9 cellular contexts compared by ENCODE assay signal in the genomic region with DNA sequence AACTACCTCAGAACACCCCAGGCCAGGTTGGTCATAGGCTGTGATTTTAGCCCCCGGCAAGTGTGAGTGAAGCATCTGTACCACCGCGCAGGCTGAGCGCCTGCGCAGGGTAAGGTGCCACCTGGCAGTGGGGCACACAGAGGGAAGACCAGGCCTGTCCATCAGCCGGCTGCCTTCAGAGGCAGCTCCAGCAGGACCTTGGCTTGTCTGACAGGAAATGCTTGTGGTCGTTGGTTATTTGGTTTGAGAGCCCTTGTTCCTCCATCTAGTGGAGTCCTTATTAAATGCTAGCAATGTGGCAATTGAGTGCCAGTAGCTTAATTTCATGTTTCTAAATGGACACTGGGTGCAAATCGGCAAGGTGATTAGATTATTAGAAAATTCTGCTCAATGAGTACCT. TPM values are rescaled to one million over a fixed set of nuclear protein-coding genes. Genes with fewer than 3 reads are reported as not detected.
DNase-seq lines count a peak whose midpoint lies in the region; ATAC-seq and TF ChIP-seq lines count a peak whose summit lies in the region.
"Had no signal": no experiment of that assay in that cellular context is flagged by ENCODE, and none has a peak within 500 bp of the region (broad histone marks: within the 10 kb centered on the region; RNA-seq: fewer than 3 reads in every experiment).

No MANE protein-coding gene starts in this region.

- H3K4me3 ChIP-seq in endodermal cell (ENCODE audit: low read length) (no peak overlapping the region), upper lobe of left lung (no peak overlapping the region), left ventricle myocardium inferior (no peak overlapping the region)

- 93 to 95% methylated on average over 8 of the region's 8 CpGs for WGBS in endodermal cell (ENCODE audit: insufficient coverage in 1 of 2, insufficient read length in 1 of 2), 2 experiments
- WGBS in upper lobe of left lung, 2 donors = 33 to 43% methylated on average over 7 to 8 of the region's 8 CpGs

- H3K9me3 ChIP-seq in endodermal cell (ENCODE audit: control insufficient read depth, low read length) (no peaks in the 10 kb centered on the region), upper lobe of left lung (no peaks in the 10 kb centered on the region), left ventricle myocardium inferior (replicated peaks) (no peaks in the 10 kb centered on the region)

- H3K36me3 ChIP-seq in endodermal cell (ENCODE audit: control insufficient read depth, insufficient read depth, low read length) (peaks cover 79% of the 10 kb centered on the region), upper lobe of left lung (peaks cover 0 to 27% (median 5%) of the 10 kb centered on the region in 4 donors), left ventricle myocardium inferior (peaks cover 11% of the 10 kb centered on the region)

- no peak overlapping the region for H3K4me3 Mint-ChIP-seq in activated naive CD4-positive, alpha-beta T cell treated with anti-CD3 and anti-CD28 coated beads, Interleukin-2, amount 50 U/mL, for 24 hours
- no peak overlapping the region for H3K4me3 Mint-ChIP-seq in endodermal cell
- H3K4me3 Mint-ChIP-seq: T-helper 1 cell treated with Interleukin-12 subunit alpha and Interleukin-12 subunit beta and Interleukin-4 antibody, amounts not matched to agents 30 μg/mL and 1 μg/mL, for 36 hours had no signal

- H3K27ac ChIP-seq in endodermal cell (ENCODE audit: low read depth, low read length) (no peak overlapping the region), upper lobe of left lung (peak overlapping the region in 2 of 4 donors; percentile 41 to 48), left ventricle myocardium inferior (replicated peaks) (no peak overlapping the region)

- TF ChIP-seq CTCF in endodermal cell (conservative IDR thresholded peaks at IDR 0.05) (no peak), upper lobe of left lung (IDR thresholded peaks at IDR 0.05) (peak in 3 of 6 experiments; percentile 15 to 39 (median 29)), left ventricle myocardium inferior (IDR thresholded peaks at IDR 0.05; ENCODE audit: borderline replicate concordance) (no peak)

- DNase-seq in activated naive CD4-positive, alpha-beta T cell treated with Interleukin-2 at 50 U/mL for 16 hours = no peak
- DNase-seq in NCI-H510A (lab: John Stamatoyannopoulos, UW) (peak; percentile 55), endodermal cell (peak; percentile 34), upper lobe of left lung (peak; percentile 66 to 81), SKM-1 (lab: John Stamatoyannopoulos, UW; ENCODE audit: unreplicated experiment) (no peak), left ventricle myocardium inferior (no peak)

- ATAC-seq in upper lobe of left lung (ENCODE audit: low FRiP score in 2 of 2) (peak; percentile 37 to 73), HG02970 (IDR thresholded peaks at IDR 0.05; ENCODE audit: low FRiP score, unreplicated experiment) (no peak)

- peaks cover 2% of the 10 kb centered on the region for H3K36me3 Mint-ChIP-seq in activated naive CD4-positive, alpha-beta T cell treated with anti-CD3 and anti-CD28 coated beads, Interleukin-2, amount 50 U/mL, for 24 hours
- peaks cover 49% of the 10 kb centered on the region for H3K36me3 Mint-ChIP-seq in endodermal cell (ENCODE audit: low read depth)

- H3K27me3 Mint-ChIP-seq in activated naive CD4-positive, alpha-beta T cell treated with anti-CD3 and anti-CD28 coated beads, Interleukin-2, amount 50 U/mL, for 24 hours = no peaks in the 10 kb centered on the region
- no peaks in the 10 kb centered on the region for H3K27me3 Mint-ChIP-seq in endodermal cell (ENCODE audit: insufficient read depth)

- H3K4me1 ChIP-seq in endodermal cell (ENCODE audit: control insufficient read depth, insufficient read depth, low read length) (no peaks in the 10 kb centered on the region), upper lobe of left lung (peaks cover 26 to 79% (median 51%) of the 10 kb centered on the region in 4 donors), left ventricle myocardium inferior (peaks cover 60% of the 10 kb centered on the region)

- TF ChIP-seq EP300 in upper lobe of left lung (IDR thresholded peaks at IDR 0.05) = peak in 1 of 4 donors; percentile 25

- no peaks in the 10 kb centered on the region for H3K9me3 Mint-ChIP-seq in activated naive CD4-positive, alpha-beta T cell treated with anti-CD3 and anti-CD28 coated beads, Interleukin-2, amount 50 U/mL, for 24 hours
- H3K9me3 Mint-ChIP-seq in endodermal cell = no peaks in the 10 kb centered on the region
- H3K9me3 Mint-ChIP-seq: T-helper 1 cell treated with Interleukin-12 subunit alpha and Interleukin-12 subunit beta and Interleukin-4 antibody, amounts not matched to agents 30 μg/mL and 1 μg/mL, for 36 hours had no signal

- H3K27ac Mint-ChIP-seq in activated naive CD4-positive, alpha-beta T cell treated with anti-CD3 and anti-CD28 coated beads, Interleukin-2, amount 50 U/mL, for 24 hours = peak overlapping the region; percentile 18
- H3K27ac Mint-ChIP-seq in endodermal cell = no peak overlapping the region
- H3K27ac Mint-ChIP-seq: T-helper 1 cell treated with Interleukin-12 subunit alpha and Interleukin-12 subunit beta and Interleukin-4 antibody, amounts not matched to agents 30 μg/mL and 1 μg/mL, for 36 hours had no signal

- H3K27me3 ChIP-seq in endodermal cell (ENCODE audit: control insufficient read depth, insufficient read depth, low read length, poor library complexity, severe bottlenecking) (no peaks in the 10 kb centered on the region), upper lobe of left lung (no peaks in the 10 kb centered on the region), left ventricle myocardium inferior (ENCODE audit: low read depth) (no peaks in the 10 kb centered on the region)

- no peak overlapping the region for H3K9ac ChIP-seq in endodermal cell (ENCODE audit: extremely low read depth, low read length, poor library complexity, severe bottlenecking)

- no peak for TF ChIP-seq POLR2A in upper lobe of left lung (IDR thresholded peaks at IDR 0.05)

- H3K4me1 Mint-ChIP-seq in activated naive CD4-positive, alpha-beta T cell treated with anti-CD3 and anti-CD28 coated beads, Interleukin-2, amount 50 U/mL, for 24 hours = peaks cover 53% of the 10 kb centered on the region
- peaks cover 29% of the 10 kb centered on the region for H3K4me1 Mint-ChIP-seq in endodermal cell

- intact Hi-C loops in left ventricle myocardium inferior (cut with micrococcal nuclease) = no loop called here

RNA-seq across cellular contexts. Expression of a gene that starts 27.5 kb away (rescaled TPM):
- total RNA-seq in endodermal cell (100 to 1,000 TPM; 234 to 263 TPM), upper lobe of left lung (100 to 1,000 TPM in 2 of 6 donors, 10 to 100 TPM in 4; 81.5 to 275 (median 96.6) TPM), left ventricle myocardium inferior (24.5 TPM)
- 114 TPM for polyA plus RNA-seq in endodermal cell (2013, experiment 1 of 2)
- polyA plus RNA-seq in endodermal cell (2013, experiment 2 of 2) = 95.7 TPM

RNA-seq across cellular contexts. Expression of a gene that starts 39.8 kb away (rescaled TPM):
- total RNA-seq in endodermal cell (100 to 1,000 TPM in 1 of 2 donors, 10 to 100 TPM in 1; 94.8 to 103 TPM), upper lobe of left lung (10 to 100 TPM; 35.6 to 70.4 (median 52.4) TPM), left ventricle myocardium inferior (44.7 TPM)
- 84.2 TPM for polyA plus RNA-seq in endodermal cell (2013, experiment 1 of 2)
- polyA plus RNA-seq in endodermal cell (2013, experiment 2 of 2) = 82.6 TPM

RNA-seq across cellular contexts. Expression of a gene that starts 44.4 kb away (rescaled TPM):
- total RNA-seq in endodermal cell = not detected
- polyA plus RNA-seq in endodermal cell (2013, experiment 1 of 2) = not detected
- not detected for polyA plus RNA-seq in endodermal cell (2013, experiment 2 of 2)
- total RNA-seq in upper lobe of left lung = not detected
- total RNA-seq in left ventricle myocardium inferior = not detected

Comparison
In these comparisons a context has a peak if more than half of its experiments do, and no peak if none do; other contexts are left out.
1. DNase-seq: peak in NCI-H510A (single experiment), endodermal cell (single experiment) and upper lobe of left lung (2 of 2); none in activated naive CD4-positive, alpha-beta T cell treated with Interleukin-2 at 50 U/mL for 16 hours (single experiment), SKM-1 (single experiment) and left ventricle myocardium inferior (single experiment).